In genomic region chr7:87475359-87476178, GRCh38 we compare ENCODE assay signal across 1 cellular context.
TF ChIP-seq lines count a peak whose summit lies in the region.

Gene ABCB4, minus strand, starts transcription at chr7:87475680. Its CDS starts 215 bp downstream, at chr7:87475465.

TF ChIP-seq in HepG2, 621 proteins besides CTCF, POLR2A, EP300 and RAD21 (continued from another document and continues in another):
- TF ChIP-seq TFDP1 (CRISPR knock-in tag; IDR thresholded peaks at IDR 0.05; ENCODE audit: borderline replicate concordance) (peak; percentile 56; the same call in 1 of the 2 replicates), ZNF121 (CRISPR knock-in tag; IDR thresholded peaks at IDR 0.05) (no peak), U2AF1 (optimal IDR thresholded peaks at IDR 0.05; ENCODE audit: low read depth, low read length) (no peak), ZNF280D (CRISPR knock-in tag; IDR thresholded peaks at IDR 0.05) (no peak), POLR2AphosphoS5 (IDR thresholded peaks at IDR 0.05; ENCODE audit: low read depth, low read length) (0 out of 2 replicates have a peak, but pooled peaks have one; percentile 44), TFE3 (CRISPR knock-in tag; IDR thresholded peaks at IDR 0.05) (no peak), SIX1 (CRISPR knock-in tag; IDR thresholded peaks at IDR 0.05; ENCODE audit: borderline replicate concordance) (no peak), ISX (CRISPR knock-in tag; conservative IDR thresholded peaks at IDR 0.05) (no peak), ZNF414 (CRISPR knock-in tag; IDR thresholded peaks at IDR 0.05) (no peak), SNAPC4 (CRISPR knock-in tag; IDR thresholded peaks at IDR 0.05) (no peak), SNRNP70 (IDR thresholded peaks at IDR 0.05; ENCODE audit: low read depth, low read length) (no peak), NR2F1 (CRISPR knock-in tag; IDR thresholded peaks at IDR 0.05) (no peak), ZZZ3 (CRISPR knock-in tag; IDR thresholded peaks at IDR 0.05; ENCODE audit: borderline replicate concordance) (no peak), AHDC1 (CRISPR knock-in tag; IDR thresholded peaks at IDR 0.05; ENCODE audit: borderline replicate concordance) (no peak), HINFP (CRISPR knock-in tag; IDR thresholded peaks at IDR 0.05; ENCODE audit: low read depth) (no peak), ZNF570 (CRISPR knock-in tag; IDR thresholded peaks at IDR 0.05; ENCODE audit: borderline replicate concordance) (no peak), ZNF460 (CRISPR knock-in tag; IDR thresholded peaks at IDR 0.05; ENCODE audit: borderline replicate concordance) (no peak), ZNF703 (CRISPR knock-in tag; IDR thresholded peaks at IDR 0.05; ENCODE audit: borderline replicate concordance) (peak; percentile 38; the same call in 1 of the 2 replicates), ZNF724P (CRISPR knock-in tag; IDR thresholded peaks at IDR 0.05; ENCODE audit: borderline replicate concordance) (0 out of 2 replicates have a peak, but pooled peaks have one; percentile 68), MED1 (CRISPR knock-in tag; IDR thresholded peaks at IDR 0.05) (no peak), ZNF776 (CRISPR knock-in tag; IDR thresholded peaks at IDR 0.05) (peak; percentile 36; the same call in 1 of the 2 replicates), GPN1 (CRISPR knock-in tag; IDR thresholded peaks at IDR 0.05; ENCODE audit: borderline replicate concordance) (no peak), HMGXB3 (CRISPR knock-in tag; IDR thresholded peaks at IDR 0.05; ENCODE audit: borderline replicate concordance) (no peak), CCDC6 (CRISPR knock-in tag; IDR thresholded peaks at IDR 0.05) (peak; percentile 52; the same call in 1 of the 2 replicates), ZNF800 (CRISPR knock-in tag; IDR thresholded peaks at IDR 0.05) (peak; percentile 60; the same call in 1 of the 2 replicates), ZMYM3 (CRISPR knock-in tag; IDR thresholded peaks at IDR 0.05) (no peak)
